ENCODE assay signal across 10 cellular contexts in genomic region chr4:1410491-1411325, GRCh38. TPM values are rescaled to one million over a fixed set of nuclear protein-coding genes. Genes with fewer than 3 reads are reported as not detected.
A peak's percentile ranks its signal among the peaks of the same experiment; 100 is the strongest.
DNase-seq lines count a peak whose midpoint lies in the region; ATAC-seq and TF ChIP-seq lines count a peak whose summit lies in the region.
"Had no signal": no experiment of that assay in that cellular context is flagged by ENCODE, and none has a peak within 500 bp of the region (broad histone marks: within the 10 kb centered on the region; RNA-seq: fewer than 3 reads in every experiment).

No MANE protein-coding gene starts in this region.

- H3K36me3 ChIP-seq in sigmoid colon: no peaks in the 10 kb centered on the region
- H3K36me3 ChIP-seq: vagina had no signal

- H3K4me3 ChIP-seq in sigmoid colon: no peak overlapping the region
- H3K4me3 ChIP-seq: vagina had no signal

- no peaks in the 10 kb centered on the region for H3K9me3 ChIP-seq in sigmoid colon
- H3K9me3 ChIP-seq: vagina had no signal

- no peak for TF ChIP-seq POLR2A in sigmoid colon (IDR thresholded peaks at IDR 0.05)

- TF ChIP-seq CTCF in sigmoid colon (IDR thresholded peaks at IDR 0.05): no peak

- DNase-seq in A172 (ENCODE audit: low spot score) (peak; percentile 11), HT1080 (ENCODE audit: low read depth) (peak; percentile 30), Right ventricle myocardium inferior (ENCODE audit: missing footprints) (no peak), sigmoid colon (peak; percentile 51), hippocampal formation (lab: John Stamatoyannopoulos, UW) (no peak), SHP77 treated with DMSO at 0.1 percent for 48 hours (lab: John Stamatoyannopoulos, UW) (no peak)
- peak; percentile 37 for DNase-seq in activated CD8-positive, alpha-beta memory T cell treated with anti-CD3 and anti-CD28 coated beads, Interleukin-2, amount 50 U/mL, for 4 hours

- peaks cover 58 to 97% (median 85%) of the 10 kb centered on the region in 3 donors for H3K27me3 ChIP-seq in sigmoid colon

- no peak for TF ChIP-seq EP300 in sigmoid colon (IDR thresholded peaks at IDR 0.05)

- 24 to 35% methylated on average over 48 of the region's 48 CpGs for WGBS in sigmoid colon, 2 donors

- H3K4me1 ChIP-seq in sigmoid colon: peaks cover 0 to 28% (median 14%) of the 10 kb centered on the region in 4 donors

- intact Hi-C loops in Right ventricle myocardium inferior (cut with DNase I) (no loop called here), sigmoid colon (cut with DNase I) (no loop called here)

- H3K27ac ChIP-seq in sigmoid colon: no peak overlapping the region
- H3K27ac ChIP-seq: vagina had no signal

- ATAC-seq in Right ventricle myocardium inferior: peak; percentile 69
- no peak for ATAC-seq in HG02884 (IDR thresholded peaks at IDR 0.05; ENCODE audit: unreplicated experiment)

RNA-seq across cellular contexts. Expression of gene NKX1-1, which starts 4.5 kb away (rescaled TPM):
- not detected in 2 replicates for total RNA-seq in A172 (2014; rRNA removed; shearing (Covaris generic))
- total RNA-seq in HT1080 (2014; rRNA removed; shearing (Covaris generic)): not detected in 2 replicates
- polyA plus RNA-seq in HT1080 (2015; cell fraction: cytosol; rRNA removed): not detected in 2 replicates
- polyA plus RNA-seq in HT1080 (2015; cell fraction: nucleus; rRNA removed): not detected in 2 replicates
- total RNA-seq in Right ventricle myocardium inferior: not detected
- total RNA-seq in sigmoid colon: not detected
- polyA plus RNA-seq in sigmoid colon: not detected
- total RNA-seq: vagina had no signal
- polyA plus RNA-seq: keratinocyte had no signal

Comparison
In these comparisons a context has a peak if more than half of its experiments do, and no peak if none do; other contexts are left out.
1. DNase-seq: peak in A172 (single experiment), HT1080 (single experiment), activated CD8-positive, alpha-beta memory T cell treated with anti-CD3 and anti-CD28 coated beads, Interleukin-2, amount 50 U/mL, for 4 hours (single experiment) and sigmoid colon (single experiment); none in Right ventricle myocardium inferior (single experiment), hippocampal formation (0 of 2) and SHP77 treated with DMSO at 0.1 percent for 48 hours (single experiment).